Comparison of ENCODE assay signal across 16 cellular contexts in genomic region chr13:19567820-19568534, GRCh38. TPM values are rescaled to one million over a fixed set of nuclear protein-coding genes. Genes with fewer than 3 reads are reported as not detected.
DNase-seq lines count a peak whose midpoint lies in the region; ATAC-seq and TF ChIP-seq lines count a peak whose summit lies in the region.
"Had no signal": no experiment of that assay in that cellular context is flagged by ENCODE, and none has a peak within 500 bp of the region (broad histone marks: within the 10 kb centered on the region; RNA-seq: fewer than 3 reads in every experiment).

No MANE protein-coding gene starts in this region.

- 0 out of 2 replicates have a peak overlapping the region, but pooled peaks have one; percentile 32 for H3K27ac ChIP-seq in SU-DHL-6 (ENCODE audit: low read depth, low read length)
- no peak overlapping the region for H3K27ac ChIP-seq in Peyer's patch
- H3K27ac ChIP-seq: C4-2B, gastrocnemius medialis had no signal

- in situ Hi-C loops in HAP-1 (cut with MboI; ENCODE audit: low sequenced_read_pairs) = no loop called here

- no peak for TF ChIP-seq POLR2A in Peyer's patch (IDR thresholded peaks at IDR 0.05)

- ATAC-seq in GM18868 (IDR thresholded peaks at IDR 0.05; ENCODE audit: unreplicated experiment) = peak; percentile 72
- ATAC-seq in GM21529 (IDR thresholded peaks at IDR 0.05; ENCODE audit: unreplicated experiment) = peak; percentile 64
- peak; percentile 56 for ATAC-seq in HG03095 (IDR thresholded peaks at IDR 0.05; ENCODE audit: unreplicated experiment)
- ATAC-seq: gastrocnemius medialis, left colon had no signal

- no peaks in the 10 kb centered on the region for H3K4me1 ChIP-seq in Peyer's patch
- no peaks in the 10 kb centered on the region for H3K4me1 ChIP-seq in HAP-1
- H3K4me1 ChIP-seq: gastrocnemius medialis had no signal

- H3K9me2 ChIP-seq in SU-DHL-6 (replicated peaks; ENCODE audit: insufficient read depth, low read length) = no peaks in the 10 kb centered on the region

- no peaks in the 10 kb centered on the region for H4K20me1 ChIP-seq in SU-DHL-6 (ENCODE audit: low read depth, low read length)

- H3K9ac ChIP-seq in SU-DHL-6 (ENCODE audit: low read length) = no peak overlapping the region

- H3K79me2 ChIP-seq in SU-DHL-6 (ENCODE audit: insufficient read depth, low read length) = no peaks in the 10 kb centered on the region

- H3K36me3 ChIP-seq in SU-DHL-6 (ENCODE audit: low read length) = no peaks in the 10 kb centered on the region
- H3K36me3 ChIP-seq in Peyer's patch = no peaks in the 10 kb centered on the region
- H3K36me3 ChIP-seq in HAP-1 (replicated peaks) = no peaks in the 10 kb centered on the region
- H3K36me3 ChIP-seq: gastrocnemius medialis had no signal

- H3K4me2 ChIP-seq in SU-DHL-6 (ENCODE audit: low read depth, low read length, poor library complexity, severe bottlenecking) = peak overlapping the region; percentile 19

- H3K27me3 ChIP-seq in SU-DHL-6 (ENCODE audit: low read length) (no peaks in the 10 kb centered on the region), Peyer's patch (no peaks in the 10 kb centered on the region), HAP-1 (ENCODE audit: low read depth) (no peaks in the 10 kb centered on the region)

- TF ChIP-seq CTCF in SU-DHL-6 (IDR thresholded peaks at IDR 0.05; ENCODE audit: insufficient read depth, low read length, poor library complexity, severe bottlenecking) (no peak), Peyer's patch (IDR thresholded peaks at IDR 0.05) (no peak)

- H3K4me3 ChIP-seq in SU-DHL-6 (ENCODE audit: insufficient read depth, low read length, poor library complexity, severe bottlenecking) = no peak overlapping the region
- no peak overlapping the region for H3K4me3 ChIP-seq in Peyer's patch
- no peak overlapping the region for H3K4me3 ChIP-seq in HAP-1
- H3K4me3 ChIP-seq: gastrocnemius medialis had no signal

- no peaks in the 10 kb centered on the region for H3K9me3 ChIP-seq in SU-DHL-6 (ENCODE audit: insufficient read depth, low read length)
- H3K9me3 ChIP-seq in Peyer's patch = no peaks in the 10 kb centered on the region
- H3K9me3 ChIP-seq in HAP-1 = no peaks in the 10 kb centered on the region
- H3K9me3 ChIP-seq: gastrocnemius medialis had no signal

- DNase-seq in Peyer's patch = no peak
- no peak for DNase-seq in HAP-1 (ENCODE audit: low spot score in 2 of 2)
- no peak for DNase-seq in NK-92 (lab: John Stamatoyannopoulos, UW; ENCODE audit: unreplicated experiment)
- no peak for DNase-seq in NCI-H2029 (lab: John Stamatoyannopoulos, UW)
- DNase-seq: dermis blood vessel endothelial cell; gastrocnemius medialis; left colon; NCI-H1092 treated with DMSO at 0.1 percent for 48 hours; NK-92 treated with Interleukin-12 subunit alpha and Interleukin-12 subunit beta, amount 100 ng/mL, for 24 hours; nucleus accumbens had no signal

- peaks cover 15% of the 10 kb centered on the region; the same call in 1 of the 2 replicates for H3F3A ChIP-seq in SU-DHL-6 (ENCODE audit: insufficient read depth)

- no peak overlapping the region for H2AFZ ChIP-seq in SU-DHL-6 (ENCODE audit: low read depth, low read length, severe bottlenecking)

RNA-seq across cellular contexts. Expression of gene TPTE2, which starts 6.6 kb away (rescaled TPM):
- not detected for total RNA-seq in Peyer's patch
- total RNA-seq: activated CD8-positive, alpha-beta memory T cell treated with anti-CD3 and anti-CD28 coated beads for 36 hours; dermis blood vessel endothelial cell; gastrocnemius medialis; left colon had no signal
